In genomic region chr1:177334856-177335255, GRCh38 we compare ENCODE assay signal across 33 cellular contexts.
"Had no signal": no experiment of that assay in that cellular context is flagged by ENCODE, and none has a peak within 500 bp of the region (broad histone marks: within the 10 kb centered on the region; RNA-seq: fewer than 3 reads in every experiment).

No MANE protein-coding gene starts in this region.

- H3K36me3 Mint-ChIP-seq: activated CD8-positive, alpha-beta memory T cell treated with anti-CD3 and anti-CD28 coated beads, Interleukin-2, amount 10 ng/mL, durations not matched to agents 7 days and 5 days; activated naive CD4-positive, alpha-beta T cell treated with anti-CD3 and anti-CD28 coated beads, Interleukin-2, amount 10 ng/mL, durations not matched to agents 7 days and 5 days; activated naive CD4-positive, alpha-beta T cell treated with anti-CD3 and anti-CD28 coated beads, Interleukin-2, amount 50 U/mL, for 24 hours; activated naive CD8-positive, alpha-beta T cell had no signal

- H3K4me3 Mint-ChIP-seq: activated B cell treated with CpG ODN at 0.5 μM for 24 hours; activated CD4-positive, alpha-beta memory T cell treated with anti-CD3 and anti-CD28 coated beads, Interleukin-2, amount 10 ng/mL, durations not matched to agents 7 days and 5 days; activated CD4-positive, alpha-beta T cell treated with anti-CD3 and anti-CD28 coated beads for 36 hours; activated CD4-positive, alpha-beta T cell treated with anti-CD3 and anti-CD28 coated beads, Interleukin-2, amount 10 ng/mL, durations not matched to agents 7 days and 5 days; activated CD8-positive, alpha-beta memory T cell treated with anti-CD3 and anti-CD28 coated beads, Interleukin-2, amount 10 ng/mL, durations not matched to agents 7 days and 5 days; activated CD8-positive, alpha-beta T cell treated with anti-CD3 and anti-CD28 coated beads, Interleukin-2, amount 10 ng/mL, durations not matched to agents 7 days and 5 days; activated naive CD4-positive, alpha-beta T cell treated with anti-CD3 and anti-CD28 coated beads, Interleukin-2, amount 10 ng/mL, durations not matched to agents 7 days and 5 days; activated naive CD4-positive, alpha-beta T cell treated with anti-CD3 and anti-CD28 coated beads, Interleukin-2, amount 50 U/mL, for 24 hours; activated naive CD8-positive, alpha-beta T cell; activated T-cell treated with anti-CD3 and anti-CD28 coated beads, Interleukin-2, amount 50 U/mL, for 24 hours; T-helper 1 cell treated with Interleukin-12 subunit alpha and Interleukin-12 subunit beta and Interleukin-4 antibody, amounts not matched to agents 30 μg/mL and 1 μg/mL, for 36 hours; T-helper 2 cell treated with Interferon-gamma antibody and Interleukin-4, amounts not matched to agents 5 μg/mL and 100 μg/mL, for 36 hours had no signal

- H3K27me3 ChIP-seq: adrenal gland, body of pancreas, brain microvascular endothelial cell, breast epithelium had no signal

- H3K27ac ChIP-seq: adrenal gland, body of pancreas, brain microvascular endothelial cell, breast epithelium, VCaP had no signal

- DNase-seq: activated B cell treated with CpG ODN at 0.5 μM for 24 hours; activated CD4-positive, alpha-beta memory T cell treated with anti-CD3 and anti-CD28 coated beads, Interleukin-2, amount 10 ng/mL, durations not matched to agents 7 days and 5 days; activated CD4-positive, alpha-beta T cell treated with anti-CD3 and anti-CD28 coated beads for 1 hour; activated CD4-positive, alpha-beta T cell treated with anti-CD3 and anti-CD28 coated beads for 36 hours; activated CD4-positive, alpha-beta T cell treated with anti-CD3 and anti-CD28 coated beads for 48 hours; activated CD4-positive, alpha-beta T cell treated with anti-CD3 and anti-CD28 coated beads, Interleukin-2, amount 10 ng/mL, durations not matched to agents 7 days and 5 days; activated CD4-positive, alpha-beta T cell treated with anti-CD3 and anti-CD28 coated beads, Interleukin-2, amount 50 U/mL, for 48 hours; activated CD8-positive, alpha-beta memory T cell treated with anti-CD3 and anti-CD28 coated beads for 24 hours; activated CD8-positive, alpha-beta memory T cell treated with anti-CD3 and anti-CD28 coated beads, Interleukin-2, amount 10 ng/mL, durations not matched to agents 7 days and 5 days; activated CD8-positive, alpha-beta memory T cell treated with anti-CD3 and anti-CD28 coated beads, Interleukin-2, amount 50 U/mL, for 48 hours; activated CD8-positive, alpha-beta T cell treated with anti-CD3 and anti-CD28 coated beads, Interleukin-2, amount 10 ng/mL, durations not matched to agents 7 days and 5 days; activated effector memory CD4-positive, alpha-beta T cell treated with Interleukin-2 at 50 U/mL for 16 hours; activated gamma-delta T cell; activated naive CD4-positive, alpha-beta T cell treated with anti-CD3 and anti-CD28 coated beads, Interleukin-2, amount 10 ng/mL, durations not matched to agents 7 days and 5 days; activated naive CD4-positive, alpha-beta T cell treated with Interleukin-2 at 50 U/mL for 16 hours; activated T-cell treated with anti-CD3 and anti-CD28 coated beads, Interleukin-2, amount 50 U/mL, for 24 hours; activated T-cell treated with anti-CD3 and anti-CD28 coated beads, Interleukin-2, amount 50 U/mL, for 48 hours; adrenal gland; amniotic stem cell; aorta; body of pancreas; central memory CD4-positive, alpha-beta T cell; T-helper 1 cell; T-helper 2 cell; T-helper 9 cell had no signal

- H3K27ac Mint-ChIP-seq: activated B cell treated with CpG ODN at 0.5 μM for 24 hours; activated CD4-positive, alpha-beta memory T cell treated with anti-CD3 and anti-CD28 coated beads, Interleukin-2, amount 10 ng/mL, durations not matched to agents 7 days and 5 days; activated CD4-positive, alpha-beta T cell treated with anti-CD3 and anti-CD28 coated beads for 36 hours; activated CD4-positive, alpha-beta T cell treated with anti-CD3 and anti-CD28 coated beads, Interleukin-2, amount 10 ng/mL, durations not matched to agents 7 days and 5 days; activated CD8-positive, alpha-beta memory T cell treated with anti-CD3 and anti-CD28 coated beads, Interleukin-2, amount 10 ng/mL, durations not matched to agents 7 days and 5 days; activated CD8-positive, alpha-beta T cell treated with anti-CD3 and anti-CD28 coated beads, Interleukin-2, amount 10 ng/mL, durations not matched to agents 7 days and 5 days; activated naive CD4-positive, alpha-beta T cell treated with anti-CD3 and anti-CD28 coated beads, Interleukin-2, amount 10 ng/mL, durations not matched to agents 7 days and 5 days; activated naive CD4-positive, alpha-beta T cell treated with anti-CD3 and anti-CD28 coated beads, Interleukin-2, amount 50 U/mL, for 24 hours; activated naive CD8-positive, alpha-beta T cell; activated T-cell treated with anti-CD3 and anti-CD28 coated beads, Interleukin-2, amount 50 U/mL, for 24 hours; activated T-helper 2 cell treated with anti-CD3 and anti-CD28 coated beads, Interferon-gamma antibody, Interleukin-2, Interleukin-4, amounts not matched to agents 10 μg/mL and 5 μg/mL and 100 μg/mL, durations not matched to agents 14 hours and 24 hours and 36 hours; T-helper 1 cell treated with Interleukin-12 subunit alpha and Interleukin-12 subunit beta and Interleukin-4 antibody, amounts not matched to agents 30 μg/mL and 1 μg/mL, for 36 hours; T-helper 2 cell treated with Interferon-gamma antibody and Interleukin-4, amounts not matched to agents 5 μg/mL and 100 μg/mL, for 36 hours had no signal

- H3K9me3 Mint-ChIP-seq: activated B cell treated with CpG ODN at 0.5 μM for 24 hours; activated CD4-positive, alpha-beta memory T cell treated with anti-CD3 and anti-CD28 coated beads, Interleukin-2, amount 10 ng/mL, durations not matched to agents 7 days and 5 days; activated CD4-positive, alpha-beta T cell treated with anti-CD3 and anti-CD28 coated beads, Interleukin-2, amount 10 ng/mL, durations not matched to agents 7 days and 5 days; activated naive CD4-positive, alpha-beta T cell treated with anti-CD3 and anti-CD28 coated beads, Interleukin-2, amount 10 ng/mL, durations not matched to agents 7 days and 5 days; activated naive CD4-positive, alpha-beta T cell treated with anti-CD3 and anti-CD28 coated beads, Interleukin-2, amount 50 U/mL, for 24 hours; activated T-helper 2 cell treated with anti-CD3 and anti-CD28 coated beads, Interferon-gamma antibody, Interleukin-2, Interleukin-4, amounts not matched to agents 10 μg/mL and 5 μg/mL and 100 μg/mL, durations not matched to agents 14 hours and 24 hours and 36 hours; T-helper 1 cell treated with Interleukin-12 subunit alpha and Interleukin-12 subunit beta and Interleukin-4 antibody, amounts not matched to agents 30 μg/mL and 1 μg/mL, for 36 hours; T-helper 2 cell treated with Interferon-gamma antibody and Interleukin-4, amounts not matched to agents 5 μg/mL and 100 μg/mL, for 36 hours had no signal

- H3K4me1 Mint-ChIP-seq: activated B cell treated with CpG ODN at 0.5 μM for 24 hours; activated CD4-positive, alpha-beta memory T cell treated with anti-CD3 and anti-CD28 coated beads, Interleukin-2, amount 10 ng/mL, durations not matched to agents 7 days and 5 days; activated CD4-positive, alpha-beta T cell treated with anti-CD3 and anti-CD28 coated beads for 36 hours; activated CD4-positive, alpha-beta T cell treated with anti-CD3 and anti-CD28 coated beads, Interleukin-2, amount 10 ng/mL, durations not matched to agents 7 days and 5 days; activated CD8-positive, alpha-beta memory T cell treated with anti-CD3 and anti-CD28 coated beads, Interleukin-2, amount 10 ng/mL, durations not matched to agents 7 days and 5 days; activated naive CD4-positive, alpha-beta T cell treated with anti-CD3 and anti-CD28 coated beads, Interleukin-2, amount 10 ng/mL, durations not matched to agents 7 days and 5 days; activated naive CD4-positive, alpha-beta T cell treated with anti-CD3 and anti-CD28 coated beads, Interleukin-2, amount 50 U/mL, for 24 hours had no signal

- H3K4me1 ChIP-seq: adrenal gland, body of pancreas, breast epithelium had no signal

- H3K36me3 ChIP-seq: adrenal gland, brain microvascular endothelial cell, breast epithelium had no signal

- ATAC-seq: activated CD4-positive, alpha-beta T cell treated with anti-CD3 and anti-CD28 coated beads for 36 hours; activated CD8-positive, alpha-beta memory T cell treated with anti-CD3 and anti-CD28 coated beads, Interleukin-2, amount 10 ng/mL, durations not matched to agents 7 days and 5 days; activated CD8-positive, alpha-beta T cell treated with anti-CD3 and anti-CD28 coated beads, Interleukin-2, amount 10 ng/mL, durations not matched to agents 7 days and 5 days; body of pancreas had no signal

- H3K4me3 ChIP-seq: adrenal gland, body of pancreas, breast epithelium had no signal

- H3K9me3 ChIP-seq: adrenal gland, body of pancreas, breast epithelium had no signal

- H3K27me3 Mint-ChIP-seq: activated B cell treated with CpG ODN at 0.5 μM for 24 hours; activated CD4-positive, alpha-beta memory T cell treated with anti-CD3 and anti-CD28 coated beads, Interleukin-2, amount 10 ng/mL, durations not matched to agents 7 days and 5 days; activated CD4-positive, alpha-beta T cell treated with anti-CD3 and anti-CD28 coated beads for 36 hours; activated CD4-positive, alpha-beta T cell treated with anti-CD3 and anti-CD28 coated beads, Interleukin-2, amount 10 ng/mL, durations not matched to agents 7 days and 5 days; activated CD8-positive, alpha-beta memory T cell treated with anti-CD3 and anti-CD28 coated beads, Interleukin-2, amount 10 ng/mL, durations not matched to agents 7 days and 5 days; activated naive CD4-positive, alpha-beta T cell treated with anti-CD3 and anti-CD28 coated beads, Interleukin-2, amount 10 ng/mL, durations not matched to agents 7 days and 5 days; activated naive CD4-positive, alpha-beta T cell treated with anti-CD3 and anti-CD28 coated beads, Interleukin-2, amount 50 U/mL, for 24 hours; activated naive CD8-positive, alpha-beta T cell; activated T-cell treated with anti-CD3 and anti-CD28 coated beads, Interleukin-2, amount 50 U/mL, for 24 hours had no signal
